In the genomic region with DNA sequence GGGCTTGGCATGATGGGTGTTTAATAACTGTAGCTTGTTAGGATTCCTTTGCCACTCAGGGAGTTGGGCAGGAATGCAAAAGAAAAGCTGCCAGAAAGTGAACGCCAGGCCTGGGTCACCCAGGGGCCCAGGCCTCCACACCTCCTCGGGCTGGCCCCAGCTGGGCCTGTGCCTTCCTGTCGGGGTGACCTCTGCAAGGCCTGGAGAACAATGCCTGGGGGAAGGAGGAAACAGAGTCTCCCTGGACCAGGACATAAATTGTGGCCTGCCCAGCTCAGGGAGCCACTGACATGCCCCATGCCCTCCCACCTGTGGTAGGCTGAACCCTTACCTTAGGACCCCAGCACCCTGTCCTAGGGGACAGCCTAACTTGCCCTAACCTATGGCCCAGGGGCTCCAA, we compare ENCODE assay signal across 22 cellular contexts. TPM values are rescaled to one million over a fixed set of nuclear protein-coding genes. Genes with fewer than 3 reads are reported as not detected.
DNase-seq lines count a peak whose midpoint lies in the region; ATAC-seq, FAIRE-seq and TF ChIP-seq lines count a peak whose summit lies in the region.
"Had no signal": no experiment of that assay in that cellular context is flagged by ENCODE, and none has a peak within 500 bp of the region (broad histone marks: within the 10 kb centered on the region; RNA-seq: fewer than 3 reads in every experiment).

No MANE protein-coding gene starts in this region.

- no peak overlapping the region for H3K56ac ChIP-seq in H1 (replicated peaks; ENCODE audit: insufficient read length, low read depth, low read length)

- H3K27ac ChIP-seq in H1 (ENCODE audit: low read depth, low read length) (no peak overlapping the region), mesenchymal stem cell (ENCODE audit: low read length, poor library complexity, severe bottlenecking) (no peak overlapping the region), thoracic aorta (peak overlapping the region; percentile 75 to 95)
- H3K27ac ChIP-seq: hepatocyte, right lobe of liver, VCaP had no signal

- peaks cover 4% of the 10 kb centered on the region for H3K9me3 ChIP-seq in adipocyte (ENCODE audit: control insufficient read depth, low read length)
- no peaks in the 10 kb centered on the region for H3K9me3 ChIP-seq in H1 (ENCODE audit: insufficient read depth in 2 of 2, low read depth in 1 of 2, low read length in 1 of 2)
- H3K9me3 ChIP-seq in mesenchymal stem cell (ENCODE audit: control insufficient read depth, low read length) = no peaks in the 10 kb centered on the region
- no peaks in the 10 kb centered on the region for H3K9me3 ChIP-seq in thoracic aorta
- H3K9me3 ChIP-seq: right lobe of liver, vagina had no signal

- H4K91ac ChIP-seq in H1 (replicated peaks; ENCODE audit: insufficient read length, low read length) (peak overlapping the region; percentile 77), mesenchymal stem cell (ENCODE audit: low read length) (no peak overlapping the region)

- no peak overlapping the region for H3K23ac ChIP-seq in H1 (ENCODE audit: insufficient read length)
- H3K23ac ChIP-seq in mesenchymal stem cell (ENCODE audit: low read length in 2 of 2) = no peak overlapping the region

- no peak overlapping the region for H4K5ac ChIP-seq in H1 (ENCODE audit: insufficient read length, low read depth, low read length)

- H2BK12ac ChIP-seq in H1 (ENCODE audit: low read depth, low read length) (peak overlapping the region; percentile 94; the same call in 1 of the 2 replicates), mesenchymal stem cell (ENCODE audit: low read length in 2 of 2) (no peak overlapping the region)

- H3K27ac Mint-ChIP-seq in activated CD4-positive, alpha-beta T cell treated with anti-CD3 and anti-CD28 coated beads, Interleukin-2, amount 10 ng/mL, durations not matched to agents 7 days and 5 days = no peak overlapping the region
- H3K27ac Mint-ChIP-seq: activated naive CD4-positive, alpha-beta T cell treated with anti-CD3 and anti-CD28 coated beads, Interleukin-2, amount 50 U/mL, for 72 hours; activated T-helper 17 cell treated with anti-CD3 and anti-CD28 coated beads, Interleukin-2, amount 50 U/mL, for 72 hours; T-helper 2 cell treated with Interferon-gamma antibody and Interleukin-4, amounts not matched to agents 5 μg/mL and 100 μg/mL, for 36 hours had no signal

- H3K36me3 ChIP-seq in adipocyte (ENCODE audit: control insufficient read depth, insufficient read depth, low read length, severe bottlenecking) (no peaks in the 10 kb centered on the region), H1 (ENCODE audit: control insufficient read depth in 2 of 4, insufficient read depth in 4 of 4, low read length in 3 of 4) (no peaks in the 10 kb centered on the region), mesenchymal stem cell (ENCODE audit: control insufficient read depth in 1 of 2, insufficient read depth in 2 of 2, low read depth in 1 of 2, low read length in 2 of 2) (peaks cover 0 to 66% of the 10 kb centered on the region in 2 experiments), thoracic aorta (no peaks in the 10 kb centered on the region)
- H3K36me3 ChIP-seq: right lobe of liver, vagina had no signal

- no peak for TF ChIP-seq RAD21 in H1 (IDR thresholded peaks at IDR 0.05 in 1 of 2, conservative IDR thresholded peaks at IDR 0.05 in 1 of 2; ENCODE audit: low read depth in 2 of 2, low read length in 2 of 2)

- no peak overlapping the region for H3K4me2 ChIP-seq in H1 (ENCODE audit: insufficient read depth in 1 of 2, low read depth in 2 of 2, low read length in 2 of 2)
- H3K4me2 ChIP-seq in mesenchymal stem cell (ENCODE audit: low read length, poor library complexity, severe bottlenecking) = no peak overlapping the region
- H3K4me2 ChIP-seq: hepatocyte had no signal

- no peak overlapping the region for H3K4me3 ChIP-seq in adipocyte (ENCODE audit: low read length)
- no peak overlapping the region for H3K4me3 ChIP-seq in H1 (ENCODE audit: extremely low read depth in 1 of 4, insufficient read depth in 2 of 4, low read depth in 3 of 4, low read length in 4 of 4)
- H3K4me3 ChIP-seq in mesenchymal stem cell (ENCODE audit: insufficient read depth in 1 of 2, low read depth in 1 of 2, low read length in 2 of 2) = no peak overlapping the region
- H3K4me3 ChIP-seq in thoracic aorta = no peak overlapping the region
- H3K4me3 ChIP-seq: hepatocyte, K562, right lobe of liver, vagina had no signal

- peak overlapping the region; percentile 67; the same call in 1 of the 2 replicates for H2BK20ac ChIP-seq in H1 (ENCODE audit: low read length)

- TF ChIP-seq CTCF in H1 (IDR thresholded peaks at IDR 0.05; ENCODE audit: control extremely low read depth in 1 of 3, insufficient read depth in 1 of 3, low read depth in 1 of 3, low read length in 3 of 3) = no peak
- TF ChIP-seq CTCF in thoracic aorta (IDR thresholded peaks at IDR 0.05) = no peak

- H2BK5ac ChIP-seq in H1 (ENCODE audit: low read depth, low read length) = peak overlapping the region; percentile 86
- no peak overlapping the region for H2BK5ac ChIP-seq in mesenchymal stem cell (ENCODE audit: low read depth, low read length, poor library complexity, severe bottlenecking)

- no peaks in the 10 kb centered on the region for H3K27me3 ChIP-seq in adipocyte (replicated peaks; ENCODE audit: control insufficient read depth, insufficient read depth, low read length)
- H3K27me3 ChIP-seq in H1 (replicated peaks in 1 of 4; ENCODE audit: control insufficient read depth in 3 of 4, extremely low read depth in 1 of 4, insufficient read depth in 3 of 4, low read length in 3 of 4) = no peaks in the 10 kb centered on the region; a peak in 1 of 7 replicates
- no peaks in the 10 kb centered on the region for H3K27me3 ChIP-seq in mesenchymal stem cell (ENCODE audit: control insufficient read depth in 1 of 2, insufficient read depth in 1 of 2, low read length in 2 of 2)
- no peaks in the 10 kb centered on the region for H3K27me3 ChIP-seq in thoracic aorta (replicated peaks; ENCODE audit: insufficient read depth)
- H3K27me3 ChIP-seq: hepatocyte, right lobe of liver, vagina had no signal

- no peaks in the 10 kb centered on the region for H4K20me1 ChIP-seq in H1 (replicated peaks in 1 of 2; ENCODE audit: control insufficient read depth in 1 of 2, insufficient read depth in 2 of 2, low read length in 2 of 2)

- H3K4me1 ChIP-seq in adipocyte (ENCODE audit: control insufficient read depth, insufficient read depth, low read length) (peaks cover 53% of the 10 kb centered on the region), H1 (replicated peaks in 1 of 4; ENCODE audit: control insufficient read depth in 3 of 4, insufficient read depth in 4 of 4, low read length in 3 of 4) (peaks cover 15 to 35% (median 26%) of the 10 kb centered on the region in 4 experiments), mesenchymal stem cell (ENCODE audit: control insufficient read depth, insufficient read depth, low read depth, low read length) (peaks cover 40% of the 10 kb centered on the region), thoracic aorta (ENCODE audit: control insufficient read depth in 1 of 2, low read depth in 2 of 2) (peaks cover 66 to 100% of the 10 kb centered on the region in 2 donors)
- H3K4me1 ChIP-seq: right lobe of liver had no signal

- no peaks in the 10 kb centered on the region for H3K36me3 Mint-ChIP-seq in activated CD4-positive, alpha-beta T cell treated with anti-CD3 and anti-CD28 coated beads, Interleukin-2, amount 10 ng/mL, durations not matched to agents 7 days and 5 days (ENCODE audit: low read depth)
- H3K36me3 Mint-ChIP-seq: activated naive CD4-positive, alpha-beta T cell treated with anti-CD3 and anti-CD28 coated beads, Interleukin-2, amount 50 U/mL, for 72 hours had no signal

- H3K4me3 Mint-ChIP-seq in activated CD4-positive, alpha-beta T cell treated with anti-CD3 and anti-CD28 coated beads, Interleukin-2, amount 10 ng/mL, durations not matched to agents 7 days and 5 days = no peak overlapping the region
- H3K4me3 Mint-ChIP-seq: activated T-helper 17 cell treated with anti-CD3 and anti-CD28 coated beads, Interleukin-2, amount 50 U/mL, for 72 hours; T-helper 2 cell treated with Interferon-gamma antibody and Interleukin-4, amounts not matched to agents 5 μg/mL and 100 μg/mL, for 36 hours had no signal

- H2BK15ac ChIP-seq in H1 (ENCODE audit: low read length) = peak overlapping the region; percentile 84; the same call in 1 of the 2 replicates
- H2BK15ac ChIP-seq in mesenchymal stem cell (ENCODE audit: low read depth, poor library complexity, severe bottlenecking) = no peak overlapping the region

- ATAC-seq in thoracic aorta (ENCODE audit: insufficient number of reproducible peaks, low FRiP score, low read depth) = no peak
- ATAC-seq: activated naive CD4-positive, alpha-beta T cell treated with anti-CD3 and anti-CD28 coated beads, Interleukin-2, amount 50 U/mL, for 72 hours; activated T-helper 17 cell treated with anti-CD3 and anti-CD28 coated beads, Interleukin-2, amount 50 U/mL, for 72 hours; K562 had no signal

- H3K9me3 Mint-ChIP-seq in activated CD4-positive, alpha-beta T cell treated with anti-CD3 and anti-CD28 coated beads, Interleukin-2, amount 10 ng/mL, durations not matched to agents 7 days and 5 days = no peaks in the 10 kb centered on the region
- H3K9me3 Mint-ChIP-seq: activated naive CD4-positive, alpha-beta T cell treated with anti-CD3 and anti-CD28 coated beads, Interleukin-2, amount 50 U/mL, for 72 hours; activated T-helper 17 cell treated with anti-CD3 and anti-CD28 coated beads, Interleukin-2, amount 50 U/mL, for 72 hours; T-helper 2 cell treated with Interferon-gamma antibody and Interleukin-4, amounts not matched to agents 5 μg/mL and 100 μg/mL, for 36 hours had no signal

- no peaks in the 10 kb centered on the region for H3K79me2 ChIP-seq in H1 (ENCODE audit: control insufficient read depth in 1 of 2, insufficient read depth in 2 of 2, low read length in 2 of 2)
- H3K79me2 ChIP-seq: hepatocyte had no signal

- H3K4ac ChIP-seq in H1 (replicated peaks; ENCODE audit: insufficient read length, low read depth, low read length) (no peak overlapping the region), mesenchymal stem cell (ENCODE audit: low read depth in 1 of 2, low read length in 2 of 2) (no peak overlapping the region)

- no peaks in the 10 kb centered on the region for H3K4me1 Mint-ChIP-seq in activated CD4-positive, alpha-beta T cell treated with anti-CD3 and anti-CD28 coated beads, Interleukin-2, amount 10 ng/mL, durations not matched to agents 7 days and 5 days
- H3K4me1 Mint-ChIP-seq: activated T-helper 17 cell treated with anti-CD3 and anti-CD28 coated beads, Interleukin-2, amount 50 U/mL, for 72 hours had no signal

- TF ChIP-seq EP300 in H1 (IDR thresholded peaks at IDR 0.05; ENCODE audit: borderline replicate concordance in 1 of 2, low read depth in 2 of 2, low read length in 2 of 2) = no peak

- H2AK5ac ChIP-seq in H1 (ENCODE audit: low read depth, low read length) (peak overlapping the region; percentile 33; the same call in 1 of the 2 replicates), mesenchymal stem cell (ENCODE audit: low read length, severe bottlenecking) (peak overlapping the region; percentile 22)

- POLR2A ChIA-PET in H1 (lab: Charles Lee; ENCODE audit: partially characterized antibody) = interaction anchor here (1.0 to 2.4 kb wide), 3 partner anchors 10 to 21 kb away, joined by 4 to 9 read pairs (median 7); no protein-coding TSS in a partner anchor
- POLR2A ChIA-PET in activated CD4-positive, alpha-beta T cell treated with anti-CD3 and anti-CD28 coated beads, Interleukin-2, amount 10 ng/mL, durations not matched to agents 7 days and 5 days (lab: Charles Lee) = no interaction called here

- H2BK120ac ChIP-seq in H1 (replicated peaks; ENCODE audit: low read depth, low read length) (peak overlapping the region; percentile 36), mesenchymal stem cell (ENCODE audit: low read depth, low read length) (no peak overlapping the region)

- no peak for TF ChIP-seq POLR2A in H1 (IDR thresholded peaks at IDR 0.05; ENCODE audit: control extremely low read depth in 1 of 2, low read depth in 2 of 2, low read length in 2 of 2)

- H3K27me3 Mint-ChIP-seq in activated CD4-positive, alpha-beta T cell treated with anti-CD3 and anti-CD28 coated beads, Interleukin-2, amount 10 ng/mL, durations not matched to agents 7 days and 5 days = peaks cover 2% of the 10 kb centered on the region

- H4K8ac ChIP-seq in H1 (ENCODE audit: extremely low read depth, insufficient read depth, low read length) = no peak overlapping the region
- no peak overlapping the region for H4K8ac ChIP-seq in mesenchymal stem cell (ENCODE audit: low read length)

- no peak overlapping the region for H2AFZ ChIP-seq in H1 (ENCODE audit: low read length)
- no peak overlapping the region for H2AFZ ChIP-seq in mesenchymal stem cell (ENCODE audit: low read depth, low read length)
- H2AFZ ChIP-seq: hepatocyte had no signal

- H3K14ac ChIP-seq in H1 (ENCODE audit: insufficient read length) = no peak overlapping the region
- no peak overlapping the region for H3K14ac ChIP-seq in mesenchymal stem cell (ENCODE audit: low read length in 2 of 2)

- H3K79me1 ChIP-seq in H1 (ENCODE audit: low read depth, low read length) (peaks cover 6% of the 10 kb centered on the region; the same call in 1 of the 2 replicates), mesenchymal stem cell (replicated peaks; ENCODE audit: low read length, poor library complexity, severe bottlenecking) (peaks cover 57% of the 10 kb centered on the region)

- CTCF ChIA-PET in H1 (lab: Charles Lee; ENCODE audit: partially characterized antibody) = interaction anchor here (0.8 to 1.7 kb wide), 5 partner anchors 11 to 374 kb away, joined by 3 to 5 read pairs (median 3); no protein-coding TSS in a partner anchor
- CTCF ChIA-PET in activated CD4-positive, alpha-beta T cell treated with anti-CD3 and anti-CD28 coated beads, Interleukin-2, amount 10 ng/mL, durations not matched to agents 7 days and 5 days (lab: Charles Lee) = no interaction called here

- H3K18ac ChIP-seq in H1 (ENCODE audit: extremely low read depth, low read length) (peak overlapping the region; percentile 52), mesenchymal stem cell (ENCODE audit: low read depth in 1 of 2, low read length in 2 of 2) (no peak overlapping the region)

- no peaks in the 10 kb centered on the region; the same call in 1 of the 2 replicates for H3K23me2 ChIP-seq in H1 (ENCODE audit: low read depth, low read length)

- 83% methylated on average over 3 of the region's 3 CpGs; no CpG with 5 or more reads in 1 of the 2 experiments for WGBS in H1 (ENCODE audit: extremely low coverage in 1 of 2, insufficient coverage in 1 of 2, insufficient read length in 1 of 2, insufficient replicate concordance in 2 of 2, low coverage in 1 of 2, low lambda C conversion rate in 2 of 2, missing lambda C conversion rate in 1 of 2), 2 experiments
- 80% methylated on average over 3 of the region's 3 CpGs for WGBS in mesenchymal stem cell

- H3K9ac ChIP-seq in adipocyte (ENCODE audit: low read length) = peak overlapping the region; percentile 41
- no peak overlapping the region for H3K9ac ChIP-seq in H1 (replicated peaks in 1 of 4; ENCODE audit: extremely low read depth in 1 of 4, low read depth in 3 of 4, low read length in 3 of 4)
- peak overlapping the region; percentile 12 for H3K9ac ChIP-seq in mesenchymal stem cell (ENCODE audit: low read length)

- DNase-seq in adipocyte (ENCODE audit: low read depth) (no peak), H1 (ENCODE audit: low read depth in 1 of 2, low spot score in 2 of 2) (no peak), mesenchymal stem cell (no peak), thoracic aorta (ENCODE audit: low spot score) (no peak), NCI-H2227 treated with DMSO at 0.1 percent for 48 hours (lab: John Stamatoyannopoulos, UW) (no peak), foreskin melanocyte (no peak)
- no peak for DNase-seq in activated CD4-positive, alpha-beta T cell treated with anti-CD3 and anti-CD28 coated beads, Interleukin-2, amount 10 ng/mL, durations not matched to agents 7 days and 5 days
- DNase-seq: activated CD4-positive, alpha-beta T cell treated with anti-CD3 and anti-CD28 coated beads, Interleukin-2, amount 50 U/mL, for 1 hour; activated CD8-positive, alpha-beta memory T cell treated with anti-CD3 and anti-CD28 coated beads, Interleukin-2, amount 50 U/mL, for 4 hours; MM.1S; NCI-H1436; NCI-H510A treated with DMSO at 0.1 percent for 48 hours; right lobe of liver had no signal

- no peak for FAIRE-seq in H1 (lab: Jason Lieb, UNC)
- FAIRE-seq: colon, endometrium, K562 had no signal

RNA-seq across cellular contexts. Expression of a gene that starts 21.9 kb away (rescaled TPM):
- 4.9 and 5.2 TPM in 2 replicates for total RNA-seq in H1 (2021; fragmentation: NEBNext Ultra II Directional; extraction: Animal tissue kit (Norgen Biotek cat#: 25700))
- polyA plus RNA-seq in H1 (2011; rRNA removed) = 3.1 and 5.0 TPM in 2 replicates
- polyA plus RNA-seq in H1 (2011; cell fraction: cytosol; rRNA removed) = 2.5 TPM
- polyA plus RNA-seq in H1 (2011; cell fraction: nucleus; rRNA removed) = 5.9 TPM
- 2.5 to 3.7 TPM (median 3.4 TPM) in 4 replicates for polyA plus RNA-seq in H1 (2012, experiment 1 of 2)
- 1.8 TPM for polyA plus RNA-seq in H1 (2012, experiment 2 of 2)
- polyA plus RNA-seq in H1 (2013, experiment 1 of 2) = 2.8 TPM
- 3.1 TPM for polyA plus RNA-seq in H1 (2013, experiment 2 of 2)
- 2.0 and 3.1 TPM in 2 replicates for polyA minus RNA-seq in H1 (2011; rRNA and poly(A)+ RNA removed)
- polyA minus RNA-seq in H1 (2011; cell fraction: cytosol; rRNA and poly(A)+ RNA removed) = 5.6 TPM
- 3.3 TPM for polyA minus RNA-seq in H1 (2011; cell fraction: nucleus; rRNA and poly(A)+ RNA removed)
- polyA plus RNA-seq in mesenchymal stem cell (2013, experiment 1 of 2) = 8.0 TPM
- polyA plus RNA-seq in mesenchymal stem cell (2013, experiment 2 of 2) = 6.6 TPM
- 10 to 100 TPM; 30.1 to 39.8 TPM for total RNA-seq in thoracic aorta
- under 1 TPM; 0.10 to 0.12 TPM for total RNA-seq in activated CD4-positive, alpha-beta T cell treated with anti-CD3 and anti-CD28 coated beads, Interleukin-2, amount 10 ng/mL, durations not matched to agents 7 days and 5 days

Comparison
In these comparisons a context has a peak if more than half of its experiments do, and no peak if none do; other contexts are left out.
1. H3K9ac ChIP-seq: peak in adipocyte (single experiment) and mesenchymal stem cell (single experiment); none in H1 (0 of 4).
2. H3K27ac ChIP-seq: peak in thoracic aorta (2 of 2); none in H1 (single experiment) and mesenchymal stem cell (single experiment).